Comparison of ENCODE assay signal across 9 cellular contexts in the genomic region with DNA sequence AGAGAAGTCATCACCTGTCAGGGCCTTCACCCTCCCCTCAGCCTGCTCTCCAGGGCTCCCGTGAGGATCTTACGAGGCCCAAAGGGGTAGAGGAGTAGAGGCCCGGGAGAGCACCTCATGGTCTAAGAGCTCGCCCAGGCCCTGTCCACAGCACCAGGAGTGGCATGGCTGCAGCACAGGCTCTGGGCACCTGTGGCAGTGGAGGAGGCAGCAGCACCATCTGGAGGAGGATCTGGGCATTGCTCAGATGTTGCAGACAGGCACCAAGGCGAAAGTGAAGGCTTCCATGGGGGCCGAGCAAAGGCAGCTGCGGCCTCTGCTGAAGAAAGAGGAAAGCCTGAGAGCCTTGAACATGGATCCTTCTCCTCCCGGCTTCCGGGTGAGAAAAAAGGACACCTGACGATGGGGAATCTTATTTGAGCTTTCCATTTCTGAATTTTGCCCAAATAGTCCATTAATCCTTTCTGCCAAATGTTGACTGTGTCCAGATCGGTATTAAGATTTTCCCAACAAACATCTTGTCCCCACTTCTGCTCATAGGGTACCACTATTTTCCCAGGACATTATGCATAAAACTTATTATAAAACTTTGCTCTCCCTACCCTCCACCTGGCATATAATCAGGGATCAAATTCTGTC.
A peak's percentile ranks its signal among the peaks of the same experiment; 100 is the strongest.
DNase-seq lines count a peak whose midpoint lies in the region; ATAC-seq, FAIRE-seq and TF ChIP-seq lines count a peak whose summit lies in the region.
"Had no signal": no experiment of that assay in that cellular context is flagged by ENCODE, and none has a peak within 500 bp of the region (broad histone marks: within the 10 kb centered on the region; RNA-seq: fewer than 3 reads in every experiment).

No MANE protein-coding gene starts in this region.

- H3K4ac ChIP-seq in mesendoderm (ENCODE audit: low read depth, low read length): no peak overlapping the region

- no peak overlapping the region for H3K4me2 ChIP-seq in mesendoderm (ENCODE audit: low read length)

- no peak overlapping the region for H3K23ac ChIP-seq in mesendoderm (ENCODE audit: low read length)

- no peak overlapping the region for H3K18ac ChIP-seq in mesendoderm (ENCODE audit: low read length)

- no peaks in the 10 kb centered on the region for H3K4me1 ChIP-seq in mesendoderm (ENCODE audit: control insufficient read depth, low read depth, low read length)
- H3K4me1 ChIP-seq: thyroid gland had no signal

- H2BK5ac ChIP-seq in mesendoderm (ENCODE audit: low read length): no peak overlapping the region

- H3K27ac ChIP-seq in 22Rv1 (no peak overlapping the region), mesendoderm (ENCODE audit: low read depth, low read length) (no peak overlapping the region)
- H3K27ac ChIP-seq: thyroid gland had no signal

- no peak overlapping the region for H4K8ac ChIP-seq in mesendoderm (ENCODE audit: low read depth, low read length)

- TF ChIP-seq POLR2A in GM12891 (IDR thresholded peaks at IDR 0.05; ENCODE audit: low read depth, low read length) (no peak), NB4 (IDR thresholded peaks at IDR 0.05; ENCODE audit: extremely low read depth, insufficient read length) (no peak)

- no peaks in the 10 kb centered on the region for H3K27me3 ChIP-seq in mesendoderm (ENCODE audit: insufficient read depth, low read length, poor library complexity)
- H3K27me3 ChIP-seq: thyroid gland had no signal

- no peaks in the 10 kb centered on the region for H3K79me1 ChIP-seq in mesendoderm (ENCODE audit: low read length)

- H4K5ac ChIP-seq in mesendoderm (ENCODE audit: low read length): no peak overlapping the region

- H2BK120ac ChIP-seq in mesendoderm (ENCODE audit: low read depth, low read length): no peak overlapping the region

- no peaks in the 10 kb centered on the region for H3K36me3 ChIP-seq in mesendoderm (ENCODE audit: control insufficient read depth, insufficient read depth, low read length)
- H3K36me3 ChIP-seq: thyroid gland had no signal

- peak; percentile 97 for TF ChIP-seq CTCF in 22Rv1 (IDR thresholded peaks at IDR 0.05)
- TF ChIP-seq CTCF in NB4 (IDR thresholded peaks at IDR 0.05; ENCODE audit: low read depth, low read length): peak; percentile 68

- no peaks in the 10 kb centered on the region for H3K79me2 ChIP-seq in mesendoderm (ENCODE audit: control insufficient read depth, insufficient read depth, low read length)

- no peak overlapping the region for H3K56ac ChIP-seq in mesendoderm (ENCODE audit: low read length)

- ATAC-seq in HG02678 (IDR thresholded peaks at IDR 0.05; ENCODE audit: unreplicated experiment): peak; percentile 99
- ATAC-seq in stimulated activated naive CD8-positive, alpha-beta T cell treated with anti-CD3 and anti-CD28 coated beads, Interleukin-15, Interleukin-2, amounts not matched to agents 100 U/mL and 50 U/mL, for 24 hours: peak; percentile 97

- peak; percentile 92 for FAIRE-seq in GM12891 (lab: Jason Lieb, UNC)

- H2BK15ac ChIP-seq in mesendoderm (replicated peaks; ENCODE audit: low read depth): no peak overlapping the region

- H3K9ac ChIP-seq in mesendoderm (ENCODE audit: low read length): no peak overlapping the region

- DNase-seq in GM12891 (ENCODE audit: insufficient read length, low spot score) (peak; percentile 25), NB4 (ENCODE audit: low read depth) (peak; percentile 80), dermis blood vessel endothelial cell (peak; percentile 80), mesendoderm (peak; percentile 73)
- peak; percentile 66 to 68 for DNase-seq in activated CD4-positive, alpha-beta T cell treated with anti-CD3 and anti-CD28 coated beads for 24 hours (ENCODE audit: low read depth in 2 of 2)
- DNase-seq in stimulated activated naive CD8-positive, alpha-beta T cell treated with anti-CD3 and anti-CD28 coated beads, Interleukin-15, Interleukin-2, amounts not matched to agents 100 U/mL and 50 U/mL, for 24 hours: peak; percentile 80

- no CpG with 5 or more reads among the region's 11 CpGs for WGBS in mesendoderm (ENCODE audit: extremely low coverage, insufficient coverage, low lambda C conversion rate)

- H2AK5ac ChIP-seq in mesendoderm (ENCODE audit: low read length): no peak overlapping the region

- H3K4me3 ChIP-seq in NB4 (ENCODE audit: low read depth, low read length) (no peak overlapping the region), mesendoderm (ENCODE audit: low read length) (no peak overlapping the region)
- H3K4me3 ChIP-seq: thyroid gland had no signal

TF ChIP-seq in GM12891, 5 proteins besides CTCF, POLR2A, EP300 and RAD21:
- TF ChIP-seq SPI1 (IDR thresholded peaks at IDR 0.05; ENCODE audit: low read depth, low read length): 0 out of 2 replicates have a peak, but pooled peaks have one; percentile 3
- no peak for TF ChIP-seq TAF1 (IDR thresholded peaks at IDR 0.05; ENCODE audit: low read depth, low read length)
TF ChIP-seq in GM12891: peak in this region for 1.

Comparison
In these comparisons a context has a peak if more than half of its experiments do, and no peak if none do; other contexts are left out.
1. DNase-seq: peak in every context shown above with its lines; median percentile 80 in NB4; 80 in dermis blood vessel endothelial cell; 80 in stimulated activated naive CD8-positive, alpha-beta T cell treated with anti-CD3 and anti-CD28 coated beads, Interleukin-15, Interleukin-2, amounts not matched to agents 100 U/mL and 50 U/mL, for 24 hours; 73 in mesendoderm; 67 in activated CD4-positive, alpha-beta T cell treated with anti-CD3 and anti-CD28 coated beads for 24 hours; 25 in GM12891.